8 cellular contexts compared by ENCODE assay signal in the genomic region with DNA sequence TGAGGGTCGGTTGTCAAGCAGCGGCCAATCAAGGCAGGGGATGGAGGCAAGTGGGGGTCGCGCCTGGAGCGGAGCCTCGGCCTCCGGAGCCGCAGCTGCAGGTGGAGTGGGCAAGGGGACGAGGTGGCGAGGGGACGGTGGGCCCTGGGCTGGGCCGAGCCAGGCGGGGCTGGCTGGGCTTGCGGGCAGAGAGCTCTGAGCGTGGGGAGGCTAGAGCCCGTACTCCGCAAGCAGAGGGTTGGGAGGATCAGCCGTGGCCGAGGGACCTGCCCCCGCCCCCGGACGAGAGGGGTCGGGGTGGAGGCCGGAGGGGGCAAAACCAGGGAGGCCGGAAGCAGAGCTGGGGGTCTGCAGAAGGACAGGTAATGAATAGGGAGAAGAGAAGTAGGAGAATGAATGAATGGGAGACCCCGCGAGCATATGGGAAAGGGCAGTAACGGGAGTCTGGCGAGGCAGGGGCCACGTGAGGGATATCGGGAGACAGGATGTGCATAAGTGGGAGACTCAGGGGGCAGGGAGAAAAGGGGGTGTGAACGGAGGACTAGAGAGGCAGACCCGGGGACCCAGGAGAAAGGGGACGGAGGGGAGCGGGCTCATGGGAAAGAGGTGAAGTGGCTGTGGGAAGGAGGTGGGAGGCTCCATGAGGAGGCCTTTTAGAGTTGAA. TPM values are rescaled to one million over a fixed set of nuclear protein-coding genes. Genes with fewer than 3 reads are reported as not detected.
DNase-seq lines count a peak whose midpoint lies in the region; ATAC-seq and TF ChIP-seq lines count a peak whose summit lies in the region.

A gene with protein sequence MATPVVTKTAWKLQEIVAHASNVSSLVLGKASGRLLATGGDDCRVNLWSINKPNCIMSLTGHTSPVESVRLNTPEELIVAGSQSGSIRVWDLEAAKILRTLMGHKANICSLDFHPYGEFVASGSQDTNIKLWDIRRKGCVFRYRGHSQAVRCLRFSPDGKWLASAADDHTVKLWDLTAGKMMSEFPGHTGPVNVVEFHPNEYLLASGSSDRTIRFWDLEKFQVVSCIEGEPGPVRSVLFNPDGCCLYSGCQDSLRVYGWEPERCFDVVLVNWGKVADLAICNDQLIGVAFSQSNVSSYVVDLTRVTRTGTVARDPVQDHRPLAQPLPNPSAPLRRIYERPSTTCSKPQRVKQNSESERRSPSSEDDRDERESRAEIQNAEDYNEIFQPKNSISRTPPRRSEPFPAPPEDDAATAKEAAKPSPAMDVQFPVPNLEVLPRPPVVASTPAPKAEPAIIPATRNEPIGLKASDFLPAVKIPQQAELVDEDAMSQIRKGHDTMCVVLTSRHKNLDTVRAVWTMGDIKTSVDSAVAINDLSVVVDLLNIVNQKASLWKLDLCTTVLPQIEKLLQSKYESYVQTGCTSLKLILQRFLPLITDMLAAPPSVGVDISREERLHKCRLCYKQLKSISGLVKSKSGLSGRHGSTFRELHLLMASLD (plus strand): TSS at position 16 of the 664 bp plus-strand sequence. CDS start 1,474 bp downstream, outside the sequence.

- H3K27me3 ChIP-seq in esophagus muscularis mucosa (no peaks in the 10 kb centered on the region), neural progenitor cell (no peaks in the 10 kb centered on the region)

- H3K4me1 ChIP-seq in esophagus muscularis mucosa (peaks cover 18 to 40% (median 27%) of the 10 kb centered on the region in 4 donors), neural progenitor cell (peaks cover 5% of the 10 kb centered on the region)

- H3K36me3 Mint-ChIP-seq in neural progenitor cell, result no peaks in the 10 kb centered on the region

- H3K9me3 Mint-ChIP-seq in neural progenitor cell, result no peaks in the 10 kb centered on the region

- H3K9ac ChIP-seq in SK-N-MC (ENCODE audit: insufficient read length) (peak within 1 kb of the TSS; percentile 70), neural progenitor cell (peak within 1 kb of the TSS; percentile 83)

- intact Hi-C loops in esophagus muscularis mucosa (cut with DNase I), result loop anchor here (10.0 kb wide), 2 partner anchors 249 to 389 kb away; partner anchors contain the start of gene CFAP20

- under 1% methylated on average over 33 of the region's 35 CpGs for WGBS in esophagus muscularis mucosa

- peak within 1 kb of the TSS; percentile 90 for H3K4me2 ChIP-seq in neural progenitor cell

- no peak for TF ChIP-seq POLR2A in esophagus muscularis mucosa (IDR thresholded peaks at IDR 0.05; ENCODE audit: low read depth)

- H3F3A ChIP-seq in neural progenitor cell (ENCODE audit: low read depth), result peaks cover 8% of the 10 kb centered on the region

- peak; percentile 19 for ATAC-seq in GM21526 (IDR thresholded peaks at IDR 0.05; ENCODE audit: low FRiP score, unreplicated experiment)

- TF ChIP-seq CTCF in esophagus muscularis mucosa (IDR thresholded peaks at IDR 0.05) (no peak), neural progenitor cell (IDR thresholded peaks at IDR 0.05) (no peak)

- in situ Hi-C loops in ACHN (cut with HindIII; ENCODE audit: low pct_ligation_motif_present, low pct_unique_long_range_greater_than_20kb, low sequenced_read_pairs), result no loop called here

- peaks cover 2% of the 10 kb centered on the region for H3K27me3 Mint-ChIP-seq in neural progenitor cell (ENCODE audit: insufficient read depth, low read depth)

- H3K4me3 Mint-ChIP-seq in neural progenitor cell, result peak within 1 kb of the TSS; percentile 98

- no peak for TF ChIP-seq EP300 in esophagus muscularis mucosa (IDR thresholded peaks at IDR 0.05)

- H3K4me3 ChIP-seq in SK-N-MC (peak within 1 kb of the TSS; percentile 82), esophagus muscularis mucosa (peak within 1 kb of the TSS; percentile 78 to 98 (median 88)), neural progenitor cell (peak within 1 kb of the TSS; percentile 72)

- H3K79me2 ChIP-seq in neural progenitor cell (ENCODE audit: low read depth), result peaks cover 6% of the 10 kb centered on the region

- H3K36me3 ChIP-seq in SK-N-MC (ENCODE audit: insufficient read depth, low read length) (no peaks in the 10 kb centered on the region), esophagus muscularis mucosa (peaks cover 0 to 14% (median 4%) of the 10 kb centered on the region in 4 donors), neural progenitor cell (no peaks in the 10 kb centered on the region)

- peak within 1 kb of the TSS; percentile 71; the same call in 1 of the 2 replicates for H3K27ac ChIP-seq in SK-N-MC
- peak within 1 kb of the TSS; percentile 85 to 90 (median 88) for H3K27ac ChIP-seq in esophagus muscularis mucosa (replicated peaks in 1 of 4)
- peak within 1 kb of the TSS; percentile 32 for H3K27ac ChIP-seq in neural progenitor cell

- H3K9me3 ChIP-seq in SK-N-MC (ENCODE audit: low read depth, low read length) (no peaks in the 10 kb centered on the region), esophagus muscularis mucosa (no peaks in the 10 kb centered on the region), neural progenitor cell (ENCODE audit: low read depth) (no peaks in the 10 kb centered on the region)

- H3K27ac Mint-ChIP-seq in neural progenitor cell, result peak within 1 kb of the TSS; percentile 93

- peak within 1 kb of the TSS; percentile 78 for H2AFZ ChIP-seq in neural progenitor cell (replicated peaks)

- DNase-seq in ACHN, result peak; percentile 26
- no peak for DNase-seq in SK-N-MC (ENCODE audit: low read depth, low spot score)
- DNase-seq in esophagus muscularis mucosa (ENCODE audit: extremely low spot score), result no peak
- DNase-seq in neural progenitor cell (ENCODE audit: low spot score), result no peak
- DNase-seq in NCI-H2081 (lab: John Stamatoyannopoulos, UW), result no peak
- DNase-seq in GM19238 (ENCODE audit: insufficient read length, low spot score), result no peak
- DNase-seq in GM03348 (ENCODE audit: low spot score), result no peak

- H3K4me1 Mint-ChIP-seq in neural progenitor cell, result peaks cover 22% of the 10 kb centered on the region

- H4K20me1 ChIP-seq in neural progenitor cell (ENCODE audit: low read depth), result no peaks in the 10 kb centered on the region

RNA-seq across cellular contexts. Expression of the gene that starts here (rescaled TPM):
- total RNA-seq in esophagus muscularis mucosa (10 to 100 TPM; 10.4 to 16.9 (median 15.3) TPM), neural progenitor cell (ENCODE audit: low replicate concordance) (33.5 and 48.2 TPM in 2 replicates)

Comparison
In these comparisons a context has a peak if more than half of its experiments do, and no peak if none do; other contexts are left out.
1. H3K27ac ChIP-seq: peak in every context shown above with its lines; median percentile 88 in esophagus muscularis mucosa; 71 in SK-N-MC; 32 in neural progenitor cell.